30 cellular contexts compared by ENCODE assay signal in the genomic region with DNA sequence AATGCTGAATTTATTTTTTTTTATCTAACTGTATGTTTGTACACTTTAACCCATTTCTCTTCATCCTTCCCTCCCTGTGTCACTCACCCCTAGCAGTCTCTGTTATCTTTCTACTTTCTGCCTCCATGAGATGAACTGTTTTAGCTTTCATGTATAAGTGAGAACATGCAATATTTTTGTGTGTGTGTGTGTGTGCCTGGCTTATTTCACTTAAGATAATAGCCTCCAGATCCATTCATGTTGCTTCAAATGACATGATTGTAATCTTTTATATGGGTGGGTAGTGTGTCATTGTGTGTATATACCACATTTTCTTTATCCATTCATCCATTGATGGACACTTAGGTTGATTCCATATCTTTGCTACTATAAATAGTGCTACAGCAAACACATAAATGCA.
"Had no signal": no experiment of that assay in that cellular context is flagged by ENCODE, and none has a peak within 500 bp of the region (broad histone marks: within the 10 kb centered on the region; RNA-seq: fewer than 3 reads in every experiment).

No MANE protein-coding gene starts in this region.

- H3K9me3 ChIP-seq: MG63 had no signal

- DNase-seq: Karpas-422, KG1, MG63, MM.1S, MV-4-11, NCI-H1048, NCI-H1092, NCI-H1105, NCI-H1105 treated with DMSO at 0.1 percent for 48 hours, NCI-H1417 treated with DMSO at 0.1 percent for 48 hours, NCI-H1436, NCI-H1436 treated with DMSO at 0.1 percent for 48 hours, NCI-H146, NCI-H1694, NCI-H1694 treated with DMSO at 0.1 percent for 48 hours, NCI-H187, NCI-H187 treated with DMSO at 0.1 percent for 48 hours, NCI-H1930, NCI-H2029, NCI-H2029 treated with DMSO at 0.1 percent for 48 hours, NCI-H2081 treated with DMSO at 0.1 percent for 48 hours, NCI-H2107, NCI-H2171, NCI-H2171 treated with DMSO at 0.1 percent for 48 hours, NCI-H2227 treated with DMSO at 0.1 percent for 48 hours, NCI-H226, NCI-H345, NCI-H446, NCI-H446 treated with DMSO at 0.1 percent for 48 hours had no signal

- H3K4me3 ChIP-seq: MG63 had no signal

- H3K27ac ChIP-seq: KMS-11 had no signal

- H3K27me3 ChIP-seq: MG63 had no signal

- H3K9ac ChIP-seq: KMS-11 had no signal

- H3K36me3 ChIP-seq: MG63 had no signal

- H3K4me2 ChIP-seq: KMS-11 had no signal
